Comparison of ENCODE assay signal across 1 cellular context in genomic region chr4:119080721-119081541, GRCh38.
TF ChIP-seq lines count a peak whose summit lies in the region.

No MANE protein-coding gene starts in this region.

TF ChIP-seq in IMR-90, 13 proteins besides CTCF, POLR2A, EP300 and RAD21 (continued from another document):
- TF ChIP-seq RFX5 (IDR thresholded peaks at IDR 0.05; ENCODE audit: low read depth, low read length), result no peak
- no peak for TF ChIP-seq BHLHE40 (IDR thresholded peaks at IDR 0.05; ENCODE audit: low read depth, low read length)
- no peak for TF ChIP-seq ELK1 (IDR thresholded peaks at IDR 0.05; ENCODE audit: borderline replicate concordance, low read depth, low read length)
- TF ChIP-seq USF2 (IDR thresholded peaks at IDR 0.05; ENCODE audit: low read depth, low read length), result no peak
- TF ChIP-seq MAZ (IDR thresholded peaks at IDR 0.05; ENCODE audit: borderline replicate concordance, low read depth, low read length), result no peak
- no peak for TF ChIP-seq MAFK (IDR thresholded peaks at IDR 0.05; ENCODE audit: low read depth, low read length)
- no peak for TF ChIP-seq FOS (IDR thresholded peaks at IDR 0.05; ENCODE audit: low read depth, low read length)
- no peak for TF ChIP-seq SMC3 (IDR thresholded peaks at IDR 0.05; ENCODE audit: low read depth, low read length)
- TF ChIP-seq RCOR1 (IDR thresholded peaks at IDR 0.05; ENCODE audit: insufficient replicate concordance, low read length), result no peak
- TF ChIP-seq NFE2L2 (IDR thresholded peaks at IDR 0.05; ENCODE audit: low read depth, low read length), result no peak
- TF ChIP-seq MXI1 (IDR thresholded peaks at IDR 0.05; ENCODE audit: borderline replicate concordance, low read depth, low read length), result no peak
- no peak for TF ChIP-seq CHD1 (IDR thresholded peaks at IDR 0.05; ENCODE audit: low read depth, low read length)
